Comparison of ENCODE assay signal across 18 cellular contexts in genomic region chr2:70927138-70927537, GRCh38. TPM values are rescaled to one million over a fixed set of nuclear protein-coding genes. Genes with fewer than 3 reads are reported as not detected.
DNase-seq lines count a peak whose midpoint lies in the region; ATAC-seq and TF ChIP-seq lines count a peak whose summit lies in the region.
"Had no signal": no experiment of that assay in that cellular context is flagged by ENCODE, and none has a peak within 500 bp of the region (broad histone marks: within the 10 kb centered on the region; RNA-seq: fewer than 3 reads in every experiment).

No MANE protein-coding gene starts in this region.

- H3K4me3 Mint-ChIP-seq in activated CD8-positive, alpha-beta memory T cell treated with anti-CD3 and anti-CD28 coated beads, Interleukin-2, amount 10 ng/mL, durations not matched to agents 7 days and 5 days = no peak overlapping the region
- H3K4me3 Mint-ChIP-seq in type B pancreatic cell (no peak overlapping the region), CD14-positive monocyte (no peak overlapping the region)
- H3K4me3 Mint-ChIP-seq: CD8-positive, alpha-beta T cell; GM23338 had no signal

- H3K36me3 Mint-ChIP-seq in activated CD8-positive, alpha-beta memory T cell treated with anti-CD3 and anti-CD28 coated beads, Interleukin-2, amount 10 ng/mL, durations not matched to agents 7 days and 5 days = no peaks in the 10 kb centered on the region
- H3K36me3 Mint-ChIP-seq in type B pancreatic cell = peaks cover 6% of the 10 kb centered on the region
- H3K36me3 Mint-ChIP-seq in CD14-positive monocyte = no peaks in the 10 kb centered on the region
- H3K36me3 Mint-ChIP-seq: CD8-positive, alpha-beta T cell had no signal

- intact Hi-C loops in CD14-positive monocyte (cut with micrococcal nuclease) = loop anchor here in 1 of 2 donors (5.0 kb wide), 1 partner anchor 145 kb away; no protein-coding TSS in a partner anchor

- CTCF ChIA-PET in activated CD8-positive, alpha-beta memory T cell treated with anti-CD3 and anti-CD28 coated beads, Interleukin-2, amount 10 ng/mL, durations not matched to agents 7 days and 5 days (lab: Charles Lee) = interaction anchor here (1.1 kb wide), 1 partner anchor 21 kb away, joined by 3 read pairs; no protein-coding TSS in a partner anchor

- TF ChIP-seq CTCF in coronary artery (IDR thresholded peaks at IDR 0.05) = no peak
- TF ChIP-seq CTCF in type B pancreatic cell (conservative IDR thresholded peaks at IDR 0.05) = no peak
- TF ChIP-seq CTCF in CD14-positive monocyte (IDR thresholded peaks at IDR 0.05) = no peak

- H3K27ac ChIP-seq in coronary artery = no peak overlapping the region
- H3K27ac ChIP-seq: C4-2B had no signal

- H3K9me3 Mint-ChIP-seq in activated CD8-positive, alpha-beta memory T cell treated with anti-CD3 and anti-CD28 coated beads, Interleukin-2, amount 10 ng/mL, durations not matched to agents 7 days and 5 days (ENCODE audit: low read depth) = no peaks in the 10 kb centered on the region
- H3K9me3 Mint-ChIP-seq in type B pancreatic cell (no peaks in the 10 kb centered on the region), CD14-positive monocyte (peaks cover 0 to 2% (median 0%) of the 10 kb centered on the region in 7 donors)
- H3K9me3 Mint-ChIP-seq: CD8-positive, alpha-beta T cell; GM23338 had no signal

- no peak overlapping the region for H3K4me3 ChIP-seq in coronary artery
- H3K4me3 ChIP-seq: GM23338 had no signal

- peaks cover 6% of the 10 kb centered on the region for H3K27me3 Mint-ChIP-seq in activated CD8-positive, alpha-beta memory T cell treated with anti-CD3 and anti-CD28 coated beads, Interleukin-2, amount 10 ng/mL, durations not matched to agents 7 days and 5 days
- H3K27me3 Mint-ChIP-seq in type B pancreatic cell = peaks cover 24% of the 10 kb centered on the region
- peaks cover 16 to 25% (median 17%) of the 10 kb centered on the region in 3 donors for H3K27me3 Mint-ChIP-seq in CD14-positive monocyte (ENCODE audit: low read depth in 3 of 3)

- no peak overlapping the region for H3K27ac Mint-ChIP-seq in activated CD8-positive, alpha-beta memory T cell treated with anti-CD3 and anti-CD28 coated beads, Interleukin-2, amount 10 ng/mL, durations not matched to agents 7 days and 5 days
- no peak overlapping the region for H3K27ac Mint-ChIP-seq in type B pancreatic cell
- H3K27ac Mint-ChIP-seq in CD14-positive monocyte = no peak overlapping the region
- H3K27ac Mint-ChIP-seq: CD8-positive, alpha-beta T cell; GM23338 had no signal

- ATAC-seq in activated CD8-positive, alpha-beta memory T cell treated with anti-CD3 and anti-CD28 coated beads, Interleukin-2, amount 10 ng/mL, durations not matched to agents 7 days and 5 days = no peak
- no peak for ATAC-seq in left lobe of liver
- ATAC-seq: CD8-positive, alpha-beta T cell; GM23338; HepG2 had no signal

- H3K4me1 Mint-ChIP-seq in activated CD8-positive, alpha-beta memory T cell treated with anti-CD3 and anti-CD28 coated beads, Interleukin-2, amount 10 ng/mL, durations not matched to agents 7 days and 5 days = peaks cover 4% of the 10 kb centered on the region
- peaks cover 1% of the 10 kb centered on the region for H3K4me1 Mint-ChIP-seq in type B pancreatic cell (ENCODE audit: unreplicated experiment)
- peaks cover 3% of the 10 kb centered on the region for H3K4me1 Mint-ChIP-seq in CD14-positive monocyte

- DNase-seq in activated CD8-positive, alpha-beta memory T cell treated with anti-CD3 and anti-CD28 coated beads, Interleukin-2, amount 10 ng/mL, durations not matched to agents 7 days and 5 days = peak; percentile 30
- no peak for DNase-seq in activated CD8-positive, alpha-beta memory T cell treated with anti-CD3 and anti-CD28 coated beads, Interleukin-2, amount 50 U/mL, for 48 hours
- DNase-seq in coronary artery (ENCODE audit: low spot score) (peak; percentile 22), left lobe of liver (ENCODE audit: low spot score) (peak; percentile 31), type B pancreatic cell (ENCODE audit: extremely low spot score, unreplicated experiment) (peak; percentile 52), inferior parietal cortex (ENCODE audit: extremely low spot score) (no peak), CD14-positive monocyte (ENCODE audit: low spot score) (no peak), epidermal melanocyte (ENCODE audit: insufficient read length, low spot score) (no peak)
- DNase-seq: BE2C, COR-L47, DMS153, DND-41, GDM1, H7 had no signal

RNA-seq across cellular contexts. Expression of gene ATP6V1B1, which starts 8.6 kb away (rescaled TPM):
- total RNA-seq in activated CD8-positive, alpha-beta memory T cell treated with anti-CD3 and anti-CD28 coated beads, Interleukin-2, amount 10 ng/mL, durations not matched to agents 7 days and 5 days = not detected
- total RNA-seq in left lobe of liver (not detected), type B pancreatic cell (ENCODE audit: low replicate concordance) (6.3 and 8.6 TPM in 2 replicates)
- polyA plus RNA-seq in CD14-positive monocyte = not detected
- total RNA-seq: CD8-positive, alpha-beta T cell; GM23338 had no signal
- polyA plus RNA-seq: GM23338 had no signal

RNA-seq across cellular contexts. Expression of gene VAX2, which starts 26.8 kb away (rescaled TPM):
- not detected for total RNA-seq in activated CD8-positive, alpha-beta memory T cell treated with anti-CD3 and anti-CD28 coated beads, Interleukin-2, amount 10 ng/mL, durations not matched to agents 7 days and 5 days
- total RNA-seq in left lobe of liver (not detected), type B pancreatic cell (ENCODE audit: low replicate concordance) (1.2 and 1.3 TPM in 2 replicates)
- polyA plus RNA-seq in CD14-positive monocyte = not detected
- total RNA-seq: CD8-positive, alpha-beta T cell; GM23338; H7 had no signal
- polyA plus RNA-seq: GM23338 had no signal

RNA-seq across cellular contexts. Expression of gene ANKRD53, which starts 51.3 kb away (rescaled TPM):
- not detected for total RNA-seq in activated CD8-positive, alpha-beta memory T cell treated with anti-CD3 and anti-CD28 coated beads, Interleukin-2, amount 10 ng/mL, durations not matched to agents 7 days and 5 days
- total RNA-seq in left lobe of liver = 0.35 TPM
- total RNA-seq in type B pancreatic cell (ENCODE audit: low replicate concordance) = 0.55 and 0.72 TPM in 2 replicates
- polyA plus RNA-seq in CD14-positive monocyte = not detected
- total RNA-seq: H7, HepG2 had no signal

Comparison
In these comparisons a context has a peak if more than half of its experiments do, and no peak if none do; other contexts are left out.
1. DNase-seq: peak in activated CD8-positive, alpha-beta memory T cell treated with anti-CD3 and anti-CD28 coated beads, Interleukin-2, amount 10 ng/mL, durations not matched to agents 7 days and 5 days (single experiment), coronary artery (single experiment), left lobe of liver (single experiment) and type B pancreatic cell (single experiment); none in activated CD8-positive, alpha-beta memory T cell treated with anti-CD3 and anti-CD28 coated beads, Interleukin-2, amount 50 U/mL, for 48 hours (single experiment), inferior parietal cortex (single experiment), CD14-positive monocyte (single experiment) and epidermal melanocyte (single experiment).